In genomic region chr2:99183025-99183424, GRCh38 we compare ENCODE assay signal across 1 cellular context.
TF ChIP-seq lines count a peak whose summit lies in the region.

No MANE protein-coding gene starts in this region.

TF ChIP-seq in GM23338, 12 proteins besides CTCF, POLR2A, EP300 and RAD21:
- no peak for TF ChIP-seq ZNF331 (CRISPR knock-in tag; IDR thresholded peaks at IDR 0.05; ENCODE audit: low read depth)
- TF ChIP-seq POLR2AphosphoS5 (IDR thresholded peaks at IDR 0.05; ENCODE audit: low read depth): no peak
- no peak for TF ChIP-seq NANOG (IDR thresholded peaks at IDR 0.05; ENCODE audit: borderline replicate concordance)
- no peak for TF ChIP-seq EZH2 (IDR thresholded peaks at IDR 0.05; ENCODE audit: low read depth, unreplicated experiment)
- no peak for TF ChIP-seq EZH2phosphoT487 (IDR thresholded peaks at IDR 0.05; ENCODE audit: unreplicated experiment)
- TF ChIP-seq ZNF114 (CRISPR knock-in tag; IDR thresholded peaks at IDR 0.05): no peak
- TF ChIP-seq ZNF462 (CRISPR knock-in tag; IDR thresholded peaks at IDR 0.05): no peak
- TF ChIP-seq JUNB (IDR thresholded peaks at IDR 0.05; ENCODE audit: unreplicated experiment): no peak
- TF ChIP-seq REST (IDR thresholded peaks at IDR 0.05; ENCODE audit: unreplicated experiment): no peak
- TF ChIP-seq CREB1 (CRISPR knock-in tag; IDR thresholded peaks at IDR 0.05; ENCODE audit: low read depth): no peak
- no peak for TF ChIP-seq STAT1 (IDR thresholded peaks at IDR 0.05; ENCODE audit: unreplicated experiment)
- no peak for TF ChIP-seq ETS1 (IDR thresholded peaks at IDR 0.05)
